Comparison of ENCODE assay signal across 8 cellular contexts in genomic region chr12:110073049-110073831, GRCh38. TPM values are rescaled to one million over a fixed set of nuclear protein-coding genes. Genes with fewer than 3 reads are reported as not detected.
DNase-seq lines count a peak whose midpoint lies in the region; ATAC-seq and TF ChIP-seq lines count a peak whose summit lies in the region.

No MANE protein-coding gene starts in this region.

- POLR2A ChIA-PET in activated B cell treated with CpG ODN at 0.5 μM for 24 hours (lab: Charles Lee) = no interaction called here

- H3K27ac Mint-ChIP-seq in IgD-negative memory B cell (peak overlapping the region in 2 of 3 donors; percentile 30 to 67), activated B cell treated with CpG ODN at 0.5 μM for 24 hours (peak overlapping the region; percentile 41)
- peak overlapping the region; percentile 25 to 80 for H3K27ac Mint-ChIP-seq in effector memory CD8-positive, alpha-beta T cell
- peak overlapping the region; percentile 41 to 69 for H3K27ac Mint-ChIP-seq in natural killer cell treated with Interleukin-12 subunit alpha and Interleukin-12 subunit beta and Interleukin-15 and Interleukin-18, amount 100 ng/mL, for 72 hours

- DNase-seq in activated B cell treated with CpG ODN at 0.5 μM for 24 hours (no peak), ACHN (no peak), GF-D8 (lab: John Stamatoyannopoulos, UW) (no peak), HuH-7 (ENCODE audit: low spot score) (no peak)
- DNase-seq in effector memory CD8-positive, alpha-beta T cell = no peak
- DNase-seq in natural killer cell treated with Interleukin-12 subunit alpha and Interleukin-12 subunit beta and Interleukin-15 and Interleukin-18, amount 100 ng/mL, for 72 hours (ENCODE audit: low spot score) = no peak

- peak; percentile 34 for ATAC-seq in activated B cell treated with CpG ODN at 0.5 μM for 24 hours (ENCODE audit: low read depth)
- ATAC-seq in effector memory CD8-positive, alpha-beta T cell (replicated peaks) = peak; percentile 37
- peak; percentile 41 to 56 for ATAC-seq in natural killer cell treated with Interleukin-12 subunit alpha and Interleukin-12 subunit beta and Interleukin-15 and Interleukin-18, amount 100 ng/mL, for 72 hours

- H3K4me1 ChIP-seq in ACC112 (ENCODE audit: control insufficient read depth, insufficient read depth, low read length, unreplicated experiment) = peaks cover 3% of the 10 kb centered on the region

- CTCF ChIA-PET in activated B cell treated with CpG ODN at 0.5 μM for 24 hours (lab: Charles Lee) = interaction anchor here (0.9 to 1.0 kb wide), 2 partner anchors 12 to 22 kb away, joined by 3 to 4 read pairs; no protein-coding TSS in a partner anchor

- peaks cover 4 to 11% (median 7%) of the 10 kb centered on the region in 3 donors for H3K4me1 Mint-ChIP-seq in IgD-negative memory B cell
- peaks cover 15% of the 10 kb centered on the region for H3K4me1 Mint-ChIP-seq in activated B cell treated with CpG ODN at 0.5 μM for 24 hours
- peaks cover 12 to 13% of the 10 kb centered on the region in 2 donors for H3K4me1 Mint-ChIP-seq in effector memory CD8-positive, alpha-beta T cell (ENCODE audit: low read depth in 2 of 2)
- H3K4me1 Mint-ChIP-seq in natural killer cell treated with Interleukin-12 subunit alpha and Interleukin-12 subunit beta and Interleukin-15 and Interleukin-18, amount 100 ng/mL, for 72 hours (ENCODE audit: low read depth in 2 of 2) = peaks cover 11 to 19% of the 10 kb centered on the region in 2 donors

- no peaks in the 10 kb centered on the region for H3K9me3 Mint-ChIP-seq in IgD-negative memory B cell
- no peaks in the 10 kb centered on the region for H3K9me3 Mint-ChIP-seq in activated B cell treated with CpG ODN at 0.5 μM for 24 hours
- no peaks in the 10 kb centered on the region for H3K9me3 Mint-ChIP-seq in effector memory CD8-positive, alpha-beta T cell
- H3K9me3 Mint-ChIP-seq in natural killer cell treated with Interleukin-12 subunit alpha and Interleukin-12 subunit beta and Interleukin-15 and Interleukin-18, amount 100 ng/mL, for 72 hours = no peaks in the 10 kb centered on the region

- H3K4me3 ChIP-seq in ACC112 (ENCODE audit: low read depth, low read length) = peak overlapping the region; percentile 88

- no peak for TF ChIP-seq CTCF in activated B cell treated with CpG ODN at 0.5 μM for 24 hours (IDR thresholded peaks at IDR 0.05)

- no peaks in the 10 kb centered on the region for H3K27me3 Mint-ChIP-seq in IgD-negative memory B cell
- H3K27me3 Mint-ChIP-seq in activated B cell treated with CpG ODN at 0.5 μM for 24 hours = no peaks in the 10 kb centered on the region
- H3K27me3 Mint-ChIP-seq in effector memory CD8-positive, alpha-beta T cell = peaks cover 9 to 18% of the 10 kb centered on the region in 2 donors
- no peaks in the 10 kb centered on the region for H3K27me3 Mint-ChIP-seq in natural killer cell treated with Interleukin-12 subunit alpha and Interleukin-12 subunit beta and Interleukin-15 and Interleukin-18, amount 100 ng/mL, for 72 hours

- no peaks in the 10 kb centered on the region for H3K79me2 ChIP-seq in ACC112 (ENCODE audit: control insufficient read depth, insufficient read depth, low read length, unreplicated experiment)

- intact Hi-C loops in activated B cell treated with CpG ODN at 0.5 μM for 24 hours (cut with micrococcal nuclease) = no loop called here

- no peak overlapping the region for H3K27ac ChIP-seq in ACC112 (ENCODE audit: low read depth, low read length)

- H3K4me3 Mint-ChIP-seq in IgD-negative memory B cell (peak overlapping the region; percentile 58 to 88 (median 72)), activated B cell treated with CpG ODN at 0.5 μM for 24 hours (peak overlapping the region; percentile 82)
- peak overlapping the region; percentile 83 to 88 for H3K4me3 Mint-ChIP-seq in effector memory CD8-positive, alpha-beta T cell
- H3K4me3 Mint-ChIP-seq in natural killer cell treated with Interleukin-12 subunit alpha and Interleukin-12 subunit beta and Interleukin-15 and Interleukin-18, amount 100 ng/mL, for 72 hours = peak overlapping the region; percentile 78

- in situ Hi-C loops in ACHN (cut with HindIII; ENCODE audit: low pct_ligation_motif_present, low pct_unique_long_range_greater_than_20kb, low sequenced_read_pairs) = no loop called here

- peak overlapping the region; percentile 80 for H2AFZ ChIP-seq in ACC112 (ENCODE audit: low read length, unreplicated experiment)

- no peaks in the 10 kb centered on the region for H3K36me3 ChIP-seq in ACC112 (ENCODE audit: insufficient read depth, low read length)

- no peaks in the 10 kb centered on the region for H3K27me3 ChIP-seq in ACC112 (ENCODE audit: insufficient read depth, low read length)

- H3K36me3 Mint-ChIP-seq in IgD-negative memory B cell (no peaks in the 10 kb centered on the region), activated B cell treated with CpG ODN at 0.5 μM for 24 hours (ENCODE audit: low read depth) (no peaks in the 10 kb centered on the region)
- H3K36me3 Mint-ChIP-seq in effector memory CD8-positive, alpha-beta T cell (ENCODE audit: insufficient read depth) = no peaks in the 10 kb centered on the region
- no peaks in the 10 kb centered on the region for H3K36me3 Mint-ChIP-seq in natural killer cell treated with Interleukin-12 subunit alpha and Interleukin-12 subunit beta and Interleukin-15 and Interleukin-18, amount 100 ng/mL, for 72 hours

RNA-seq across cellular contexts. Expression of gene C12orf76, which starts 24.9 kb away (rescaled TPM):
- polyA plus RNA-seq in IgD-negative memory B cell = 14.1 TPM
- total RNA-seq in activated B cell treated with CpG ODN at 0.5 μM for 24 hours = 20.5 and 24.8 TPM in 2 replicates
- total RNA-seq in natural killer cell treated with Interleukin-12 subunit alpha and Interleukin-12 subunit beta and Interleukin-15 and Interleukin-18, amount 100 ng/mL, for 72 hours = 10 to 100 TPM; 10.1 to 12.3 TPM

RNA-seq across cellular contexts. Expression of gene IFT81, which starts 50.9 kb away (rescaled TPM):
- polyA plus RNA-seq in IgD-negative memory B cell = 1.5 TPM
- 4.3 and 4.4 TPM in 2 replicates for total RNA-seq in activated B cell treated with CpG ODN at 0.5 μM for 24 hours
- total RNA-seq in natural killer cell treated with Interleukin-12 subunit alpha and Interleukin-12 subunit beta and Interleukin-15 and Interleukin-18, amount 100 ng/mL, for 72 hours = 1 to 10 TPM; 2.3 to 3.5 TPM
